1 cellular context compared by ENCODE assay signal in genomic region chr17:21407752-21408151, GRCh38. TPM values are rescaled to one million over a fixed set of nuclear protein-coding genes. Genes with fewer than 3 reads are reported as not detected.
"Had no signal": no experiment of that assay in that cellular context is flagged by ENCODE, and none has a peak within 500 bp of the region (broad histone marks: within the 10 kb centered on the region; RNA-seq: fewer than 3 reads in every experiment).

No MANE protein-coding gene starts in this region.

RNA-seq across cellular contexts. Expression of gene KCNJ12, which starts 31.6 kb away (rescaled TPM):
- total RNA-seq: esophagus mucosa had no signal
